9 cellular contexts compared by ENCODE assay signal in genomic region chr7:111083423-111083822, GRCh38. TPM values are rescaled to one million over a fixed set of nuclear protein-coding genes. Genes with fewer than 3 reads are reported as not detected.
DNase-seq lines count a peak whose midpoint lies in the region; ATAC-seq and TF ChIP-seq lines count a peak whose summit lies in the region.
"Had no signal": no experiment of that assay in that cellular context is flagged by ENCODE, and none has a peak within 500 bp of the region (broad histone marks: within the 10 kb centered on the region; RNA-seq: fewer than 3 reads in every experiment).

No MANE protein-coding gene starts in this region.

- no peaks in the 10 kb centered on the region for H3K9me2 ChIP-seq in SK-N-SH

- no peak overlapping the region for H3K27ac ChIP-seq in SK-N-SH (ENCODE audit: low read depth in 2 of 2, low read length in 1 of 2)
- H3K27ac ChIP-seq in effector memory CD4-positive, alpha-beta T cell (ENCODE audit: insufficient read depth, low read length, poor library complexity, severe bottlenecking) = peak overlapping the region; percentile 47
- H3K27ac ChIP-seq: C4-2B had no signal

- H3K36me3 ChIP-seq in SK-N-SH (replicated peaks in 1 of 2; ENCODE audit: control insufficient read depth in 1 of 2, insufficient read depth in 2 of 2, low read length in 1 of 2) = no peaks in the 10 kb centered on the region
- H3K36me3 ChIP-seq in effector memory CD4-positive, alpha-beta T cell (ENCODE audit: control insufficient read depth, insufficient read depth, low read length) = no peaks in the 10 kb centered on the region

- no peak for TF ChIP-seq RAD21 in SK-N-SH (IDR thresholded peaks at IDR 0.05; ENCODE audit: low read length)

- ATAC-seq in SK-N-SH treated with all-trans-retinoic acid at 6 μM for 48 hours = no peak
- peak; percentile 99 for ATAC-seq in HG02973 (IDR thresholded peaks at IDR 0.05; ENCODE audit: unreplicated experiment)

- 83% methylated on average over 5 of the region's 5 CpGs for WGBS in SK-N-SH (ENCODE audit: low lambda C conversion rate)

- intact Hi-C loops in posterior vena cava (cut with DNase I) = no loop called here

- TF ChIP-seq EP300 in SK-N-SH (IDR thresholded peaks at IDR 0.05; ENCODE audit: borderline replicate concordance in 1 of 2, low read depth in 1 of 2, low read length in 1 of 2) = no peak

- H3K79me2 ChIP-seq in SK-N-SH (ENCODE audit: insufficient read depth) = no peaks in the 10 kb centered on the region

- DNase-seq in SK-N-SH (no peak), T follicular helper cell (ENCODE audit: low read depth) (peak; percentile 16), NCI-H2171 (lab: John Stamatoyannopoulos, UW) (no peak), posterior vena cava (ENCODE audit: low spot score) (no peak), SW 1271 (lab: John Stamatoyannopoulos, UW) (no peak)
- DNase-seq in effector memory CD4-positive, alpha-beta T cell = peak in 1 of 3 donors; percentile 14

- POLR2A ChIA-PET in SK-N-SH (lab: Yijun Ruan, JAX) = no interaction called here

- H3K9me3 ChIP-seq in SK-N-SH = peaks cover 7% of the 10 kb centered on the region; the same call in 1 of the 2 replicates
- H3K9me3 ChIP-seq in effector memory CD4-positive, alpha-beta T cell (ENCODE audit: control insufficient read depth, low read length) = no peaks in the 10 kb centered on the region

- TF ChIP-seq CTCF in SK-N-SH (IDR thresholded peaks at IDR 0.05) = no peak

- no peak overlapping the region for H3K4me2 ChIP-seq in SK-N-SH

- no peak overlapping the region for H3K9ac ChIP-seq in SK-N-SH

- H4K20me1 ChIP-seq in SK-N-SH (ENCODE audit: insufficient read depth) = no peaks in the 10 kb centered on the region

- CTCF ChIA-PET in SK-N-SH (lab: Yijun Ruan, JAX) = interaction anchor here (1.2 to 1.9 kb wide), 2 partner anchors 8 to 16 kb away, joined by 3 to 4 read pairs; no protein-coding TSS in a partner anchor

- H3F3A ChIP-seq in SK-N-SH (replicated peaks; ENCODE audit: insufficient read depth) = no peaks in the 10 kb centered on the region

- H3K4me1 ChIP-seq in SK-N-SH (ENCODE audit: control insufficient read depth in 1 of 2, insufficient read depth in 2 of 2, low read depth in 1 of 2, low read length in 1 of 2) = peaks cover 0 to 6% of the 10 kb centered on the region in 2 experiments; a peak in 1 of 4 replicates
- peaks cover 19% of the 10 kb centered on the region for H3K4me1 ChIP-seq in effector memory CD4-positive, alpha-beta T cell (ENCODE audit: control insufficient read depth, insufficient read depth, low read length, poor library complexity, severe bottlenecking)

- H3K27me3 ChIP-seq in SK-N-SH (ENCODE audit: insufficient read depth) = no peaks in the 10 kb centered on the region
- H3K27me3 ChIP-seq in effector memory CD4-positive, alpha-beta T cell (replicated peaks; ENCODE audit: control insufficient read depth, insufficient read depth, low read length, poor library complexity, severe bottlenecking) = no peaks in the 10 kb centered on the region

- H3K4me3 ChIP-seq in SK-N-SH (ENCODE audit: low read depth in 2 of 2, low read length in 1 of 2) = no peak overlapping the region
- peak overlapping the region; percentile 30 for H3K4me3 ChIP-seq in effector memory CD4-positive, alpha-beta T cell (ENCODE audit: insufficient read depth, low read depth, low read length, poor library complexity, severe bottlenecking)

- 0 out of 2 replicates have a peak overlapping the region, but pooled peaks have one; percentile 3 for H2AFZ ChIP-seq in SK-N-SH (ENCODE audit: low read depth)

TF ChIP-seq in SK-N-SH, 30 proteins besides CTCF, POLR2A, EP300 and RAD21:
- TF ChIP-seq SMC3 (IDR thresholded peaks at IDR 0.05; ENCODE audit: low read depth, low read length) (no peak), MAX (IDR thresholded peaks at IDR 0.05; ENCODE audit: low read depth) (no peak), MEF2A (IDR thresholded peaks at IDR 0.05; ENCODE audit: borderline replicate concordance, low read depth) (no peak), FOSL2 (IDR thresholded peaks at IDR 0.05; ENCODE audit: borderline replicate concordance, low read depth) (no peak)

TF ChIP-seq in SK-N-SH treated with all-trans-retinoic acid at 6 μM for 48 hours, 23 proteins besides CTCF, POLR2A, EP300 and RAD21:
- TF ChIP-seq BACH2 (CRISPR knock-in tag; IDR thresholded peaks at IDR 0.05; ENCODE audit: borderline replicate concordance) (no peak), TOX (CRISPR knock-in tag; IDR thresholded peaks at IDR 0.05; ENCODE audit: borderline replicate concordance) (no peak), TSHZ2 (CRISPR knock-in tag; IDR thresholded peaks at IDR 0.05) (no peak)

RNA-seq across cellular contexts. Expression of gene LRRN3, which starts 7.5 kb away (rescaled TPM):
- 2.1 and 4.1 TPM in 2 replicates for polyA plus RNA-seq in SK-N-SH (2012; rRNA removed)
- polyA plus RNA-seq in SK-N-SH (2012; cell fraction: cytosol; rRNA removed) = 5.1 and 6.0 TPM in 2 replicates
- 1.3 and 2.1 TPM in 2 replicates for polyA plus RNA-seq in SK-N-SH (2012; cell fraction: nucleus; rRNA removed)
- 1 to 10 TPM in 1 of 2 donors, under 1 TPM in 1; 0.05 to 1.3 TPM for total RNA-seq in posterior vena cava
